Comparison of ENCODE assay signal across 20 cellular contexts in the genomic region with DNA sequence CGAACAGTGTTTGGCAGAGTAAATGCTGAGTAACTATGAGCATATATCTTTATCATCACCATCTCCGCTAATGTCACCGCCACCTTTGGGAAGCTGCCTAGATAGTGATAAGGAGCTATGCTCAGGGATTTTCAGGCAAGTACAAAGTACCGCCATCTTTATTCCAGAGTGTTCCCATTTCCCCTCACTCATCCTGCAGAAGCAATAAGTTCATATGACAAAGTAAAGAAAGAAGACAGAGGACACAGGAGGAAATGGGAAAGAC.
DNase-seq lines count a peak whose midpoint lies in the region; FAIRE-seq and TF ChIP-seq lines count a peak whose summit lies in the region.
"Had no signal": no experiment of that assay in that cellular context is flagged by ENCODE, and none has a peak within 500 bp of the region (broad histone marks: within the 10 kb centered on the region; RNA-seq: fewer than 3 reads in every experiment).

No MANE protein-coding gene starts in this region.

- no peaks in the 10 kb centered on the region for H3K36me3 ChIP-seq in parathyroid adenoma (ENCODE audit: control insufficient read depth, insufficient read depth, low read length)
- no peaks in the 10 kb centered on the region for H3K36me3 ChIP-seq in uterus
- no peaks in the 10 kb centered on the region for H3K36me3 ChIP-seq in H7 (replicated peaks; ENCODE audit: control insufficient read depth, insufficient read depth, low read length)

- H3K4me1 Mint-ChIP-seq in immature natural killer cell: peaks cover 84 to 100% of the 10 kb centered on the region in 2 donors

- intact Hi-C loops in uterus (cut with DNase I; ENCODE audit: low total_unique reads): no loop called here

- H3K4me3 ChIP-seq in parathyroid adenoma (ENCODE audit: low read depth, low read length) (no peak overlapping the region), uterus (no peak overlapping the region), H7 (ENCODE audit: insufficient read depth, low read depth, low read length) (no peak overlapping the region)
- H3K4me3 ChIP-seq: GM12878 had no signal

- H3K27ac ChIP-seq in parathyroid adenoma (peak overlapping the region; percentile 89), uterus (peak overlapping the region; percentile 74 to 89)
- H3K27ac ChIP-seq: 22Rv1, KMS-11 had no signal

- no peaks in the 10 kb centered on the region for H3K9me3 Mint-ChIP-seq in immature natural killer cell

- H3K9me3 ChIP-seq in parathyroid adenoma (ENCODE audit: control insufficient read depth, low read length) (no peaks in the 10 kb centered on the region), uterus (no peaks in the 10 kb centered on the region)

- FAIRE-seq in frontal cortex (lab: Jason Lieb, UNC): no peak
- FAIRE-seq: GM18507, HepG2, RCC 7860 had no signal

- no peak overlapping the region for H3K9ac ChIP-seq in parathyroid adenoma
- H3K9ac ChIP-seq: KMS-11 had no signal

- no peak overlapping the region for H3K4me3 Mint-ChIP-seq in immature natural killer cell

- H3K27me3 ChIP-seq in parathyroid adenoma (ENCODE audit: control insufficient read depth, insufficient read depth, low read length): no peaks in the 10 kb centered on the region
- H3K27me3 ChIP-seq in uterus: no peaks in the 10 kb centered on the region
- H3K27me3 ChIP-seq in H7 (ENCODE audit: control insufficient read depth, insufficient read depth, low read length): no peaks in the 10 kb centered on the region; the same call in 1 of the 2 replicates

- H3K27me3 Mint-ChIP-seq in immature natural killer cell (ENCODE audit: low read depth in 3 of 3): peaks cover 0 to 12% (median 2%) of the 10 kb centered on the region in 3 donors

- no peak for TF ChIP-seq POLR2A in uterus (IDR thresholded peaks at IDR 0.05)

- peak overlapping the region; percentile 33 for H3K4me2 ChIP-seq in parathyroid adenoma (ENCODE audit: low read length)
- H3K4me2 ChIP-seq: KMS-11 had no signal

- peak; percentile 17 for DNase-seq in activated CD8-positive, alpha-beta memory T cell treated with anti-CD3 and anti-CD28 coated beads for 24 hours
- no peak for DNase-seq in activated CD8-positive, alpha-beta memory T cell treated with anti-CD3 and anti-CD28 coated beads, Interleukin-2, amount 50 U/mL, for 48 hours
- no peak for DNase-seq in immature natural killer cell
- DNase-seq in uterus: no peak
- no peak for DNase-seq in frontal cortex (ENCODE audit: low spot score in 2 of 2)
- DNase-seq in H7: no peak
- no peak for DNase-seq in NCI-H2227 treated with DMSO at 0.1 percent for 48 hours (lab: John Stamatoyannopoulos, UW)
- DNase-seq: DND-41, GDM1, NCI-H146, NCI-H2081 treated with DMSO at 0.1 percent for 48 hours, NCI-H510A treated with DMSO at 0.1 percent for 48 hours, Right ventricle myocardium superior had no signal

- H3K79me2 ChIP-seq in parathyroid adenoma: no peaks in the 10 kb centered on the region

- H3K27ac Mint-ChIP-seq in immature natural killer cell: peak overlapping the region in 5 of 6 donors; percentile 40 to 72 (median 57)

- H3K4me1 ChIP-seq in parathyroid adenoma: peaks cover 9% of the 10 kb centered on the region
- peaks cover 13 to 22% of the 10 kb centered on the region in 2 donors for H3K4me1 ChIP-seq in uterus

- no peak for TF ChIP-seq CTCF in parathyroid adenoma (IDR thresholded peaks at IDR 0.05)
- TF ChIP-seq CTCF in uterus (IDR thresholded peaks at IDR 0.05): no peak

- H2AFZ ChIP-seq in parathyroid adenoma: peak overlapping the region; percentile 58

- peaks cover 12 to 39% (median 25%) of the 10 kb centered on the region in 3 donors for H3K36me3 Mint-ChIP-seq in immature natural killer cell
